17 cellular contexts compared by ENCODE assay signal in genomic region chr12:119375619-119376018, GRCh38. TPM values are rescaled to one million over a fixed set of nuclear protein-coding genes. Genes with fewer than 3 reads are reported as not detected.
DNase-seq lines count a peak whose midpoint lies in the region; ATAC-seq and TF ChIP-seq lines count a peak whose summit lies in the region.
"Had no signal": no experiment of that assay in that cellular context is flagged by ENCODE, and none has a peak within 500 bp of the region (broad histone marks: within the 10 kb centered on the region; RNA-seq: fewer than 3 reads in every experiment).

No MANE protein-coding gene starts in this region.

- no peak overlapping the region for H3K9ac ChIP-seq in mammary epithelial cell (ENCODE audit: insufficient read depth, low read length)

- no peak for TF ChIP-seq CTCF in activated B cell treated with CpG ODN at 0.5 μM for 24 hours (IDR thresholded peaks at IDR 0.05)
- no peak for TF ChIP-seq CTCF in progenitor cell of endocrine pancreas (IDR thresholded peaks at IDR 0.05; ENCODE audit: unreplicated experiment)
- no peak for TF ChIP-seq CTCF in mammary epithelial cell (conservative IDR thresholded peaks at IDR 0.05 in 1 of 2, IDR thresholded peaks at IDR 0.05 in 1 of 2; ENCODE audit: extremely low read depth in 1 of 2, insufficient read depth in 1 of 2, low read depth in 1 of 2, low read length in 2 of 2)

- no peaks in the 10 kb centered on the region for H3K27me3 Mint-ChIP-seq in activated B cell treated with CpG ODN at 0.5 μM for 24 hours
- H3K27me3 Mint-ChIP-seq in progenitor cell of endocrine pancreas = no peaks in the 10 kb centered on the region

- intact Hi-C loops in activated B cell treated with CpG ODN at 0.5 μM for 24 hours (cut with micrococcal nuclease) (no loop called here), mammary epithelial cell (cut with micrococcal nuclease) (no loop called here)

- POLR2A ChIA-PET in activated B cell treated with CpG ODN at 0.5 μM for 24 hours (lab: Charles Lee) = no interaction called here

- H3K4me3 Mint-ChIP-seq in activated B cell treated with CpG ODN at 0.5 μM for 24 hours (no peak overlapping the region), progenitor cell of endocrine pancreas (ENCODE audit: low read depth) (no peak overlapping the region)
- H3K4me3 Mint-ChIP-seq: memory B cell had no signal

- no peaks in the 10 kb centered on the region for H4K20me1 ChIP-seq in mammary epithelial cell (ENCODE audit: insufficient read depth, low read length)

- no TSS peak for BruUV-seq in mammary epithelial cell (replicated peaks; lab: Mats Ljungman, UMichigan)

- in situ Hi-C loops in mammary epithelial cell (cut with MboI; ENCODE audit: low sequenced_read_pairs in 2 of 2) = no loop called here

- no peak overlapping the region for H3K27ac ChIP-seq in mammary epithelial cell (ENCODE audit: insufficient read depth, low read depth, low read length)
- H3K27ac ChIP-seq: A549, body of pancreas, neutrophil had no signal

- H3K9me3 ChIP-seq in mammary epithelial cell (replicated peaks; ENCODE audit: insufficient read depth, low read length) = peaks cover 10% of the 10 kb centered on the region
- H3K9me3 ChIP-seq: A549, body of pancreas, Caco-2, neutrophil had no signal

- H3K36me3 Mint-ChIP-seq in activated B cell treated with CpG ODN at 0.5 μM for 24 hours (ENCODE audit: low read depth) = no peaks in the 10 kb centered on the region
- peaks cover 1% of the 10 kb centered on the region for H3K36me3 Mint-ChIP-seq in progenitor cell of endocrine pancreas (ENCODE audit: insufficient read depth)
- H3K36me3 Mint-ChIP-seq: memory B cell had no signal

- no peak overlapping the region for H3K4me2 ChIP-seq in mammary epithelial cell (ENCODE audit: insufficient read depth, low read depth, low read length)
- H3K4me2 ChIP-seq: A549 had no signal

- dilution Hi-C loops in mammary epithelial cell (cut with HindIII; ENCODE audit: low sequenced_read_pairs) = loop anchor here (5.0 kb wide), 1 partner anchor 593 kb away; no protein-coding TSS in a partner anchor

- ATAC-seq in GM21619 (IDR thresholded peaks at IDR 0.05; ENCODE audit: unreplicated experiment) (peak; percentile 71), activated B cell treated with CpG ODN at 0.5 μM for 24 hours (ENCODE audit: low read depth) (peak; percentile 50)
- ATAC-seq: A549, body of pancreas had no signal

- H3K27me3 ChIP-seq in mammary epithelial cell (ENCODE audit: insufficient read depth, low read length) = no peaks in the 10 kb centered on the region
- H3K27me3 ChIP-seq: body of pancreas, neutrophil had no signal

- H3K4me1 ChIP-seq in mammary epithelial cell (ENCODE audit: insufficient read depth, low read length) = no peaks in the 10 kb centered on the region
- H3K4me1 ChIP-seq: A549, body of pancreas, Caco-2 had no signal

- peak; percentile 2 for DNase-seq in SKM-1 treated with dmso at 0.1 percent for 144 hours (lab: John Stamatoyannopoulos, UW; ENCODE audit: unreplicated experiment)
- DNase-seq in SKM-1 (lab: John Stamatoyannopoulos, UW; ENCODE audit: unreplicated experiment) = no peak
- no peak for DNase-seq in activated B cell treated with CpG ODN at 0.5 μM for 24 hours
- DNase-seq in progenitor cell of endocrine pancreas (ENCODE audit: low spot score, unreplicated experiment) = no peak
- DNase-seq in middle frontal gyrus (ENCODE audit: extremely low spot score, low spot score) = no peak
- DNase-seq in mammary epithelial cell = no peak
- DNase-seq in NCI-H524 treated with DMSO at 0.1 percent for 48 hours (lab: John Stamatoyannopoulos, UW) = no peak
- DNase-seq: activated naive CD4-positive, alpha-beta T cell treated with Interleukin-2 at 50 U/mL for 16 hours; Caco-2; NCI-H69 had no signal

- CTCF ChIA-PET in activated B cell treated with CpG ODN at 0.5 μM for 24 hours (lab: Charles Lee) (no interaction called here), mammary epithelial cell (lab: Charles Lee; ENCODE audit: low non-redundant PET) (no interaction called here)

- WGBS in mammary epithelial cell (ENCODE audit: low coverage, missing lambda C conversion rate) = 8% methylated on average over 5 of the region's 5 CpGs

- H3K27ac Mint-ChIP-seq in activated B cell treated with CpG ODN at 0.5 μM for 24 hours = no peak overlapping the region
- peak overlapping the region; percentile 91 for H3K27ac Mint-ChIP-seq in progenitor cell of endocrine pancreas
- H3K27ac Mint-ChIP-seq: memory B cell had no signal

- H3K9me3 Mint-ChIP-seq in activated B cell treated with CpG ODN at 0.5 μM for 24 hours = no peaks in the 10 kb centered on the region
- peaks cover 3% of the 10 kb centered on the region for H3K9me3 Mint-ChIP-seq in progenitor cell of endocrine pancreas (ENCODE audit: low read depth)
- H3K9me3 Mint-ChIP-seq: memory B cell had no signal

- H3K4me1 Mint-ChIP-seq in activated B cell treated with CpG ODN at 0.5 μM for 24 hours = peaks cover 10% of the 10 kb centered on the region
- H3K4me1 Mint-ChIP-seq in progenitor cell of endocrine pancreas (ENCODE audit: low read depth) = peaks cover 31% of the 10 kb centered on the region

- no peaks in the 10 kb centered on the region for H3K79me2 ChIP-seq in mammary epithelial cell (ENCODE audit: insufficient read depth, low read length)

- H3K4me3 ChIP-seq in mammary epithelial cell (replicated peaks in 1 of 3; ENCODE audit: insufficient read depth in 1 of 3, low read depth in 2 of 3, low read length in 3 of 3) = no peak overlapping the region
- H3K4me3 ChIP-seq: A549, body of pancreas had no signal

- no peaks in the 10 kb centered on the region for H3K36me3 ChIP-seq in mammary epithelial cell (ENCODE audit: insufficient read depth, low read length)
- H3K36me3 ChIP-seq: neutrophil had no signal

- no peak overlapping the region for H2AFZ ChIP-seq in mammary epithelial cell (ENCODE audit: low read depth, low read length)

RNA-seq across cellular contexts. Expression of gene CCDC60, which starts 41.1 kb away (rescaled TPM):
- total RNA-seq in activated B cell treated with CpG ODN at 0.5 μM for 24 hours (not detected in 2 replicates), progenitor cell of endocrine pancreas (17.6 and 23.4 TPM in 2 replicates), mammary epithelial cell (not detected)
- polyA plus RNA-seq in mammary epithelial cell = not detected
- polyA minus RNA-seq in mammary epithelial cell = not detected
- total RNA-seq: body of pancreas, Caco-2, fibroblast of lung, skeletal muscle tissue had no signal
- polyA plus RNA-seq: fibroblast of lung had no signal

Comparison
In these comparisons a context has a peak if more than half of its experiments do, and no peak if none do; other contexts are left out.
1. RNA of gene CCDC60, which starts 41.1 kb away (total RNA-seq): 17.6 to 23.4 TPM in progenitor cell of endocrine pancreas; not detected in activated B cell treated with CpG ODN at 0.5 μM for 24 hours and not detected in mammary epithelial cell; every median in the first group is over 10 times any median in the second.